In genomic region chr16:54923988-54924387, GRCh38 we compare ENCODE assay signal across 26 cellular contexts. TPM values are rescaled to one million over a fixed set of nuclear protein-coding genes. Genes with fewer than 3 reads are reported as not detected.
DNase-seq lines count a peak whose midpoint lies in the region; ATAC-seq, FAIRE-seq and TF ChIP-seq lines count a peak whose summit lies in the region.
"Had no signal": no experiment of that assay in that cellular context is flagged by ENCODE, and none has a peak within 500 bp of the region (broad histone marks: within the 10 kb centered on the region; RNA-seq: fewer than 3 reads in every experiment).

No MANE protein-coding gene starts in this region.

- 87 to 88% methylated on average over 2 of the region's 2 CpGs for WGBS in heart right ventricle, 2 donors
- 56 to 83% (median 60%) methylated on average over 2 of the region's 2 CpGs for WGBS in psoas muscle, 3 donors

- intact Hi-C loops in heart right ventricle (cut with DNase I) = loop anchor here in 5 of 10 donors (10.0 kb wide), 6 partner anchors 419 to 1149 kb away; no protein-coding TSS in a partner anchor
- intact Hi-C loops in Right ventricle myocardium inferior (cut with DNase I) = loop anchor here (10.0 kb wide), 2 partner anchors 439 to 729 kb away; no protein-coding TSS in a partner anchor
- intact Hi-C loops in psoas muscle (cut with DNase I) = loop anchor here in 1 of 2 donors (1.0 to 5.0 kb wide), 3 partner anchors 8 to 107 kb away; no protein-coding TSS in a partner anchor

- peak overlapping the region in 7 of 10 donors; percentile 65 to 96 (median 91) for H3K27ac ChIP-seq in heart right ventricle
- peak overlapping the region; percentile 97 for H3K27ac ChIP-seq in psoas muscle
- H3K27ac ChIP-seq: SJSA1 had no signal

- FAIRE-seq in RCC 7860 (lab: Jason Lieb, UNC) (peak; percentile 55), bronchial epithelial cell (lab: Jason Lieb, UNC) (no peak)
- FAIRE-seq: GM12892 had no signal

- H3K4me3 ChIP-seq in heart right ventricle = peak overlapping the region in 1 of 10 donors; percentile 4
- no peak overlapping the region for H3K4me3 ChIP-seq in bronchial epithelial cell (ENCODE audit: low read depth, low read length)
- peak overlapping the region; percentile 89 for H3K4me3 ChIP-seq in psoas muscle
- H3K4me3 ChIP-seq: SJSA1 had no signal

- ATAC-seq in heart right ventricle (no peak), Right ventricle myocardium inferior (no peak), psoas muscle (no peak), HG02798 (IDR thresholded peaks at IDR 0.05; ENCODE audit: poor library complexity, unreplicated experiment) (no peak), GM18867 (IDR thresholded peaks at IDR 0.05; ENCODE audit: unreplicated experiment) (no peak)
- ATAC-seq: CD8-positive, alpha-beta T cell had no signal

- H3K4me1 ChIP-seq in heart right ventricle = peaks cover 0 to 17% (median 8%) of the 10 kb centered on the region in 9 donors
- peaks cover 55% of the 10 kb centered on the region for H3K4me1 ChIP-seq in psoas muscle

- H3K27me3 ChIP-seq in heart right ventricle (peaks cover 0 to 70% (median 12%) of the 10 kb centered on the region in 7 donors), bronchial epithelial cell (ENCODE audit: control insufficient read depth, insufficient read depth, low read length) (no peaks in the 10 kb centered on the region), psoas muscle (ENCODE audit: insufficient read depth in 3 of 3, low read length in 2 of 3) (peaks cover 0 to 12% (median 0%) of the 10 kb centered on the region in 3 donors)
- H3K27me3 ChIP-seq: SJSA1 had no signal

- H3K9me3 ChIP-seq in heart right ventricle (no peaks in the 10 kb centered on the region), psoas muscle (no peaks in the 10 kb centered on the region)
- H3K9me3 ChIP-seq: SJSA1 had no signal

- DNase-seq in heart right ventricle (no peak), Right ventricle myocardium inferior (ENCODE audit: missing footprints) (no peak), RCC 7860 (ENCODE audit: low spot score) (no peak), bronchial epithelial cell (ENCODE audit: low read depth) (peak; percentile 72), psoas muscle (no peak), HPDE6-E6E7 (ENCODE audit: extremely low spot score) (no peak)
- DNase-seq: 8988T; AML-193; C1 segment of cervical spinal cord; CD8-positive, alpha-beta T cell; GOT3; HCEC 1CT; NCI-H1105; NCI-H146; NCI-H2029; NCI-H2171; NCI-H345; NCI-H524; NCI-H774; NK-92 treated with Interleukin-12 subunit alpha and Interleukin-12 subunit beta, amount 100 ng/mL, for 24 hours had no signal

- TF ChIP-seq CTCF in heart right ventricle (IDR thresholded peaks at IDR 0.05) = no peak
- no peak for TF ChIP-seq CTCF in bronchial epithelial cell (IDR thresholded peaks at IDR 0.05; ENCODE audit: insufficient read depth, low read length, severe bottlenecking)
- no peak for TF ChIP-seq CTCF in psoas muscle (IDR thresholded peaks at IDR 0.05)

- H3K36me3 ChIP-seq in heart right ventricle = no peaks in the 10 kb centered on the region
- no peaks in the 10 kb centered on the region for H3K36me3 ChIP-seq in bronchial epithelial cell (ENCODE audit: control insufficient read depth, insufficient read depth, low read length)
- H3K36me3 ChIP-seq in psoas muscle (ENCODE audit: insufficient read depth in 1 of 2, low read depth in 1 of 2) = no peaks in the 10 kb centered on the region

RNA-seq across cellular contexts. Expression of gene IRX5, which starts 6.7 kb away (rescaled TPM):
- total RNA-seq in heart right ventricle = 10 to 100 TPM in 8 of 10 donors, 1 to 10 TPM in 2; 3.7 to 39.8 (median 24.5) TPM
- polyA plus RNA-seq in heart right ventricle = 10 to 100 TPM; 13.7 to 21.8 TPM
- 13.2 TPM for total RNA-seq in Right ventricle myocardium inferior
- 6.1 and 6.3 TPM in 2 replicates for total RNA-seq in bronchial epithelial cell
- total RNA-seq in psoas muscle = 1 to 10 TPM in 3 of 4 donors, under 1 TPM in 1; 0.56 to 6.8 (median 3.7) TPM
- 10 to 100 TPM in 2 of 3 donors, 1 to 10 TPM in 1; 1.0 to 13.0 (median 11.5) TPM for polyA plus RNA-seq in psoas muscle
- total RNA-seq: CD8-positive, alpha-beta T cell; G401 had no signal
- polyA plus RNA-seq: AG04450 had no signal
